8 cellular contexts compared by ENCODE assay signal in the genomic region with DNA sequence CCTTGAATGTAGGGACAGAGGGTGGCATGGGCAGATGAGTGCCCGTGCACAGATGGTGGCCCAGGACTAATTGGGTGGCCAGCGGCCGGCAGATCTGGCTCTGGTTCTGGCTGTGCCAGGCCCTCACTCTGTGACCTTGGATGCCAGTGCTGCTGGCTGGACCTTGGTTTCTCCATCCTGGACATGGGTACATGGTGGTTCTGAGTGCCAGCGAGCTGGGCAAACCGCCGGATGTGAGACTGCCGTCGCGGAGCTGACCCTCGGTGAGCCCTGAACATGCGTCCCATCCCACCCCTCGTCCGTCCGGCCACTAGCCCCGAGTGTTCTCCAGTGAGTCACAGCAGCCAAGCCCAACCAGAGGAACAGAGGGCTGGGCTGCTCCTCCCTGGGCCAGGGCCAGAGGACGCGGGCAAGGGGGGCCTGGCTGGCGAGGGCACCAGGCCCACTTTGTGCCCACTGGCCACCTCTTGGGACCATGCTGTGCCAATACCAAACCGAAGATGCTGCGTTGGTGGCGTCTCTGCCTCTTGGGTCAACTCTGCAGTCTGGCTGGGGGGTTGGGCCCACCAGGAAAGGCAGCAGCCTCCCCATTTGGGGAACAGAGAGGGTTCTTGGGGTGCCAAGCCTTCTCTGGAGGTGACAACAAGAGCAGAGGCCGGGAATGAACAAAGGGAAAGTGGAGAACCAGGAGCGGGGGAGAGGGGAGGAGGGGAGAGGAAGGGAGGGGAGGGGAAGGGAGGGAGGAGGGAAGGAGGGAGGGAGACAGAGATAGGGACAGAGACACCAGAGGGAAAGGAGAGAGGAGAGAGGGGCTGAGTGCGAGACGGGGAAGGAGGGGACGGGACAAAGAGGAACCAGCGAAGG. TPM values are rescaled to one million over a fixed set of nuclear protein-coding genes. Genes with fewer than 3 reads are reported as not detected.
DNase-seq lines count a peak whose midpoint lies in the region; ATAC-seq and TF ChIP-seq lines count a peak whose summit lies in the region.

No MANE protein-coding gene starts in this region.

- peaks cover 31 to 58% of the 10 kb centered on the region in 2 donors for H3K4me1 ChIP-seq in adrenal gland (replicated peaks in 1 of 2)

- H3K9me3 ChIP-seq in adrenal gland (replicated peaks in 1 of 3) = no peaks in the 10 kb centered on the region

- no peaks in the 10 kb centered on the region for H3K4me1 Mint-ChIP-seq in progenitor cell of endocrine pancreas (ENCODE audit: low read depth)

- H3K27me3 Mint-ChIP-seq in progenitor cell of endocrine pancreas = peaks cover 6% of the 10 kb centered on the region

- peak; percentile 2 to 79 for TF ChIP-seq POLR2A in adrenal gland (IDR thresholded peaks at IDR 0.05)

- peak overlapping the region in 3 of 4 donors; percentile 49 to 60 (median 58) for H3K4me3 ChIP-seq in adrenal gland

- ATAC-seq in left cardiac atrium = peak; percentile 90 to 92

- peak overlapping the region; percentile 83 to 97 (median 88) for H3K27ac ChIP-seq in adrenal gland

- no peaks in the 10 kb centered on the region for H3K27me3 ChIP-seq in adrenal gland

- no peaks in the 10 kb centered on the region for H3K9me3 Mint-ChIP-seq in progenitor cell of endocrine pancreas (ENCODE audit: low read depth)

- TF ChIP-seq CTCF in adrenal gland (IDR thresholded peaks at IDR 0.05) = no peak
- no peak for TF ChIP-seq CTCF in progenitor cell of endocrine pancreas (IDR thresholded peaks at IDR 0.05; ENCODE audit: unreplicated experiment)

- intact Hi-C loops in adrenal gland (cut with DNase I) (no loop called here), left cardiac atrium (cut with DNase I) (no loop called here), posterior cingulate gyrus (cut with DNase I) (no loop called here)

- WGBS in adrenal gland, 4 donors = 7 to 22% (median 11%) methylated on average over 9 to 27 of the region's 27 CpGs

- H3K36me3 ChIP-seq in adrenal gland (replicated peaks in 1 of 2) = no peaks in the 10 kb centered on the region

- H3K36me3 Mint-ChIP-seq in progenitor cell of endocrine pancreas (ENCODE audit: insufficient read depth) = no peaks in the 10 kb centered on the region

- no peak overlapping the region for H3K4me3 Mint-ChIP-seq in progenitor cell of endocrine pancreas (ENCODE audit: low read depth)

- DNase-seq in NCI-H345 (lab: John Stamatoyannopoulos, UW) (peak; percentile 45), NCI-H345 treated with DMSO at 0.1 percent for 48 hours (lab: John Stamatoyannopoulos, UW; ENCODE audit: unreplicated experiment) (no peak), adrenal gland (peak; percentile 91 to 98 (median 96)), left cardiac atrium (peak; percentile 90), posterior cingulate gyrus (peak in 7 of 10 donors; percentile 30 to 93 (median 36)), progenitor cell of endocrine pancreas (ENCODE audit: low spot score, unreplicated experiment) (no peak), NCI-H510A (lab: John Stamatoyannopoulos, UW) (no peak)
- DNase-seq in stimulated activated naive CD4-positive, alpha-beta T cell treated with Interleukin-2 at 50 U/mL for 16 hours (lab: John Stamatoyannopoulos, UW) = no peak

- H3K27ac Mint-ChIP-seq in progenitor cell of endocrine pancreas = no peak overlapping the region

RNA-seq across cellular contexts. Expression of a gene that starts 10.7 kb away (rescaled TPM):
- total RNA-seq in adrenal gland (100 to 1,000 TPM; 158 to 323 (median 250) TPM), left cardiac atrium (10 to 100 TPM; 24.9 to 31.2 TPM), progenitor cell of endocrine pancreas (not detected in 2 replicates)
- 1,000 to 10,000 TPM in 1 of 3 donors, 100 to 1,000 TPM in 2; 319 to 1,341 (median 324) TPM for polyA plus RNA-seq in adrenal gland

RNA-seq across cellular contexts. Expression of a gene that starts 24.8 kb away (rescaled TPM):
- total RNA-seq in adrenal gland (1 to 10 TPM in 3 of 8 donors, under 1 TPM in 2, not detected in 3; 0.55 to 4.2 (median 1.4) TPM), left cardiac atrium (under 1 TPM; 0.35 to 0.52 TPM), progenitor cell of endocrine pancreas (0.55 and 0.69 TPM in 2 replicates)
- 10 to 100 TPM in 2 of 3 donors, 1 to 10 TPM in 1; 1.9 to 21.8 (median 12.0) TPM for polyA plus RNA-seq in adrenal gland

RNA-seq across cellular contexts. Expression of a gene that starts 28.1 kb away (rescaled TPM):
- total RNA-seq in adrenal gland (under 1 TPM in 4 of 8 donors, not detected in 4; 0.07 to 0.30 (median 0.15) TPM), left cardiac atrium (under 1 TPM; 0.10 to 0.50 TPM), progenitor cell of endocrine pancreas (not detected in 2 replicates)
- 1 to 10 TPM in 2 of 3 donors, not detected in 1; 1.1 to 2.3 TPM for polyA plus RNA-seq in adrenal gland

RNA-seq across cellular contexts. Expression of a gene that starts 28.8 kb away (rescaled TPM):
- total RNA-seq in adrenal gland (1 to 10 TPM in 1 of 8 donors, under 1 TPM in 1, not detected in 6; 0.61 to 1.2 TPM), left cardiac atrium (not detected), progenitor cell of endocrine pancreas (0.69 and 1.5 TPM in 2 replicates)
- polyA plus RNA-seq in adrenal gland = 1 to 10 TPM in 1 of 3 donors, under 1 TPM in 1, not detected in 1; 0.91 to 3.1 TPM

RNA-seq across cellular contexts. Expression of a gene that starts 55.9 kb away (rescaled TPM):
- total RNA-seq in adrenal gland (1 to 10 TPM in 4 of 8 donors, under 1 TPM in 3, not detected in 1; 0.81 to 8.7 (median 3.4) TPM), left cardiac atrium (10 to 100 TPM; 11.7 to 28.5 TPM), progenitor cell of endocrine pancreas (0.38 TPM in 1 of 2 replicates, not detected in the other)
- polyA plus RNA-seq in adrenal gland = 10 to 100 TPM in 1 of 3 donors, 1 to 10 TPM in 2; 1.0 to 10.6 (median 5.8) TPM

Comparison
In these comparisons a context has a peak if more than half of its experiments do, and no peak if none do; other contexts are left out.
1. DNase-seq: peak in NCI-H345 (single experiment), adrenal gland (7 of 7), left cardiac atrium (single experiment) and posterior cingulate gyrus (7 of 10); none in NCI-H345 treated with DMSO at 0.1 percent for 48 hours (single experiment), progenitor cell of endocrine pancreas (single experiment), stimulated activated naive CD4-positive, alpha-beta T cell treated with Interleukin-2 at 50 U/mL for 16 hours (single experiment) and NCI-H510A (single experiment).
2. RNA of a gene that starts 10.7 kb away (total RNA-seq): 158 to 323 TPM in adrenal gland and 24.9 to 31.2 TPM in left cardiac atrium; not detected in progenitor cell of endocrine pancreas; every median in the first group is over 10 times any median in the second.